Comparison of ENCODE assay signal across 1 cellular context in the genomic region with DNA sequence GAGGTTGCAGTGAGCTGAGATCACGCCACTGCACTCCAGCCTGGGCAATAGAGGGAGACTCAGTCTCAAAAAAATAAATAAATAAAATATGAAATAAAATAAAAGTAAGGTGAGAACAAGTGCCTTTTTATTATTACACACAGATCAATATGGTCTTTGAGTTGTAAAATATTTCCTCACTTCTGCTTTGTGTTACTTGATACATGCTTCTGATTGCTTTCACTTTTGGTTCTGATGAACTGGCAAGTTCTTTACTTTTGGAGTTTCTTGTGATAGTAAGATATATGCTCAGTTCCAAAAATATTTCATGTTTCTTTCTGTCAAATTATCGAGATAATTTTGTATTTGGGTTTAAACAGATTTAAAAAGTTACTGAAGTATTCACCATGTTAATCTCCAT.
TF ChIP-seq lines count a peak whose summit lies in the region.

No MANE protein-coding gene starts in this region.

TF ChIP-seq in K562, 482 proteins besides CTCF, POLR2A, EP300 and RAD21:
- TF ChIP-seq, protein P1, sequence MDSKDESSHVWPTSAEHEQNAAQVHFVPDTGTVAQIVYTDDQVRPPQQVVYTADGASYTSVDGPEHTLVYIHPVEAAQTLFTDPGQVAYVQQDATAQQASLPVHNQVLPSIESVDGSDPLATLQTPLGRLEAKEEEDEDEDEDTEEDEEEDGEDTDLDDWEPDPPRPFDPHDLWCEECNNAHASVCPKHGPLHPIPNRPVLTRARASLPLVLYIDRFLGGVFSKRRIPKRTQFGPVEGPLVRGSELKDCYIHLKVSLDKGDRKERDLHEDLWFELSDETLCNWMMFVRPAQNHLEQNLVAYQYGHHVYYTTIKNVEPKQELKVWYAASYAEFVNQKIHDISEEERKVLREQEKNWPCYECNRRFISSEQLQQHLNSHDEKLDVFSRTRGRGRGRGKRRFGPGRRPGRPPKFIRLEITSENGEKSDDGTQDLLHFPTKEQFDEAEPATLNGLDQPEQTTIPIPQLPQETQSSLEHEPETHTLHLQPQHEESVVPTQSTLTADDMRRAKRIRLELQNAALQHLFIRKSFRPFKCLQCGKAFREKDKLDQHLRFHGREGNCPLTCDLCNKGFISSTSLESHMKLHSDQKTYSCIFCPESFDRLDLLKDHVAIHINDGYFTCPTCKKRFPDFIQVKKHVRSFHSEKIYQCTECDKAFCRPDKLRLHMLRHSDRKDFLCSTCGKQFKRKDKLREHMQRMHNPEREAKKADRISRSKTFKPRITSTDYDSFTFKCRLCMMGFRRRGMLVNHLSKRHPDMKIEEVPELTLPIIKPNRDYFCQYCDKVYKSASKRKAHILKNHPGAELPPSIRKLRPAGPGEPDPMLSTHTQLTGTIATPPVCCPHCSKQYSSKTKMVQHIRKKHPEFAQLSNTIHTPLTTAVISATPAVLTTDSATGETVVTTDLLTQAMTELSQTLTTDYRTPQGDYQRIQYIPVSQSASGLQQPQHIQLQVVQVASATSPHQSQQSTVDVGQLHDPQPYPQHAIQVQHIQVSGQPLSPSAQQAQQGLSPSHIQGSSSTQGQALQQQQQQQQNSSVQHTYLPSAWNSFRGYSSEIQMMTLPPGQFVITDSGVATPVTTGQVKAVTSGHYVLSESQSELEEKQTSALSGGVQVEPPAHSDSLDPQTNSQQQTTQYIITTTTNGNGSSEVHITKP (IDR thresholded peaks at IDR 0.05; ENCODE audit: partially characterized antibody): no peak
- TF ChIP-seq SNIP1 (IDR thresholded peaks at IDR 0.05; ENCODE audit: low read depth): no peak
- no peak for TF ChIP-seq MYBL2 (IDR thresholded peaks at IDR 0.05; ENCODE audit: low read depth)
- no peak for TF ChIP-seq MYBL2 (CRISPR knock-in tag; IDR thresholded peaks at IDR 0.05; ENCODE audit: borderline replicate concordance)
- TF ChIP-seq ZBED1 (IDR thresholded peaks at IDR 0.05): no peak
- TF ChIP-seq ZC3H4 (CRISPR knock-in tag; IDR thresholded peaks at IDR 0.05; ENCODE audit: borderline replicate concordance): no peak
- TF ChIP-seq HDAC8 (tag; IDR thresholded peaks at IDR 0.05): no peak
- no peak for TF ChIP-seq RBM34 (IDR thresholded peaks at IDR 0.05; ENCODE audit: borderline replicate concordance, insufficient read depth, low read length)
